ENCODE assay signal across 9 cellular contexts in genomic region chr19:55254625-55254977, GRCh38. TPM values are rescaled to one million over a fixed set of nuclear protein-coding genes. Genes with fewer than 3 reads are reported as not detected.
DNase-seq lines count a peak whose midpoint lies in the region; ATAC-seq and TF ChIP-seq lines count a peak whose summit lies in the region.
"Had no signal": no experiment of that assay in that cellular context is flagged by ENCODE, and none has a peak within 500 bp of the region (broad histone marks: within the 10 kb centered on the region; RNA-seq: fewer than 3 reads in every experiment).

No MANE protein-coding gene starts in this region.

- no peaks in the 10 kb centered on the region for H3K9me3 Mint-ChIP-seq in activated CD8-positive, alpha-beta memory T cell treated with anti-CD3 and anti-CD28 coated beads, Interleukin-2, amount 10 ng/mL, durations not matched to agents 7 days and 5 days (ENCODE audit: low read depth)
- no peaks in the 10 kb centered on the region for H3K9me3 Mint-ChIP-seq in activated T-helper 1 cell treated with anti-CD3 and anti-CD28 coated beads, Interleukin-12 subunit alpha, Interleukin-12 subunit beta, Interleukin-2, Interleukin-4 antibody, amounts not matched to agents 30 ng/mL and 10 ng/mL and 1 ng/mL, durations not matched to agents 14 hours and 24 hours and 36 hours

- no peak for ATAC-seq in activated CD8-positive, alpha-beta memory T cell treated with anti-CD3 and anti-CD28 coated beads, Interleukin-2, amount 10 ng/mL, durations not matched to agents 7 days and 5 days
- ATAC-seq in right lobe of liver (no peak), HG03139 (IDR thresholded peaks at IDR 0.05; ENCODE audit: unreplicated experiment) (no peak), GM19467 (IDR thresholded peaks at IDR 0.05; ENCODE audit: unreplicated experiment) (no peak)

- H3K4me1 ChIP-seq in right lobe of liver (peaks cover 0 to 25% (median 13%) of the 10 kb centered on the region in 4 donors), tibial artery (peaks cover 0 to 54% (median 40%) of the 10 kb centered on the region in 4 donors)

- intact Hi-C loops in activated T-helper 1 cell treated with anti-CD3 and anti-CD28 coated beads, Interleukin-12 subunit alpha, Interleukin-12 subunit beta, Interleukin-2, Interleukin-4 antibody, amounts not matched to agents 30 ng/mL and 10 ng/mL and 1 ng/mL, durations not matched to agents 14 hours and 24 hours and 36 hours (cut with micrococcal nuclease), result loop anchor here (1.0 to 10.0 kb wide), 3 partner anchors 26 to 170 kb away; partner anchors contain the start of genes DNAAF3 and HSPBP1
- intact Hi-C loops in right lobe of liver (cut with DNase I), result loop anchor here in 1 of 2 donors (10.0 kb wide), 1 partner anchor 60 kb away; no protein-coding TSS in a partner anchor
- intact Hi-C loops in tibial artery (cut with DNase I; ENCODE audit: low total_unique reads), result no loop called here

- H3K27ac ChIP-seq in right lobe of liver (peak overlapping the region in 2 of 3 donors; percentile 50 to 54), tibial artery (no peak overlapping the region)

- no peaks in the 10 kb centered on the region for H3K27me3 ChIP-seq in right lobe of liver
- H3K27me3 ChIP-seq in tibial artery, result no peaks in the 10 kb centered on the region

- no peak for DNase-seq in activated CD8-positive, alpha-beta memory T cell treated with anti-CD3 and anti-CD28 coated beads, Interleukin-2, amount 10 ng/mL, durations not matched to agents 7 days and 5 days
- DNase-seq in activated CD8-positive, alpha-beta memory T cell treated with anti-CD3 and anti-CD28 coated beads, Interleukin-2, amount 50 U/mL, for 4 hours, result no peak
- DNase-seq in activated T-helper 1 cell treated with anti-CD3 and anti-CD28 coated beads, Interleukin-12 subunit alpha, Interleukin-12 subunit beta, Interleukin-2, Interleukin-4 antibody, amounts not matched to agents 30 ng/mL and 10 ng/mL and 1 ng/mL, durations not matched to agents 14 hours and 24 hours and 36 hours (ENCODE audit: low spot score), result no peak
- DNase-seq in right lobe of liver (no peak), tibial artery (no peak), NCI-H526 treated with DMSO at 0.1 percent for 48 hours (lab: John Stamatoyannopoulos, UW) (no peak)
- DNase-seq: NCI-H1105 treated with DMSO at 0.1 percent for 48 hours had no signal

- TF ChIP-seq POLR2A in right lobe of liver (IDR thresholded peaks at IDR 0.05), result no peak

- peaks cover 0 to 2% (median 0%) of the 10 kb centered on the region in 4 donors for H3K9me3 ChIP-seq in right lobe of liver
- no peaks in the 10 kb centered on the region for H3K9me3 ChIP-seq in tibial artery

- CTCF ChIA-PET in activated CD8-positive, alpha-beta memory T cell treated with anti-CD3 and anti-CD28 coated beads, Interleukin-2, amount 10 ng/mL, durations not matched to agents 7 days and 5 days (lab: Charles Lee), result interaction anchor here (0.7 to 4.7 kb wide), 20 partner anchors 19 to 378 kb away, joined by 3 to 30 read pairs (median 4); partner anchors contain the start of genes DNAAF3, FIZ1, HSPBP1 and ISOC2

- no peaks in the 10 kb centered on the region for H3K27me3 Mint-ChIP-seq in activated CD8-positive, alpha-beta memory T cell treated with anti-CD3 and anti-CD28 coated beads, Interleukin-2, amount 10 ng/mL, durations not matched to agents 7 days and 5 days
- H3K27me3 Mint-ChIP-seq in activated T-helper 1 cell treated with anti-CD3 and anti-CD28 coated beads, Interleukin-12 subunit alpha, Interleukin-12 subunit beta, Interleukin-2, Interleukin-4 antibody, amounts not matched to agents 30 ng/mL and 10 ng/mL and 1 ng/mL, durations not matched to agents 14 hours and 24 hours and 36 hours (ENCODE audit: insufficient read depth), result no peaks in the 10 kb centered on the region

- H3K4me3 ChIP-seq in right lobe of liver, result peak overlapping the region in 2 of 3 donors; percentile 16 to 22
- H3K4me3 ChIP-seq in tibial artery, result peak overlapping the region; percentile 12 to 26

- WGBS in right lobe of liver (ENCODE audit: insufficient coverage, low coverage, low lambda C conversion rate, missing lambda C conversion rate), result 75% methylated on average over 2 of the region's 6 CpGs

- H3K4me1 Mint-ChIP-seq in activated CD8-positive, alpha-beta memory T cell treated with anti-CD3 and anti-CD28 coated beads, Interleukin-2, amount 10 ng/mL, durations not matched to agents 7 days and 5 days, result peaks cover 56% of the 10 kb centered on the region
- peaks cover 74% of the 10 kb centered on the region for H3K4me1 Mint-ChIP-seq in activated T-helper 1 cell treated with anti-CD3 and anti-CD28 coated beads, Interleukin-12 subunit alpha, Interleukin-12 subunit beta, Interleukin-2, Interleukin-4 antibody, amounts not matched to agents 30 ng/mL and 10 ng/mL and 1 ng/mL, durations not matched to agents 14 hours and 24 hours and 36 hours (ENCODE audit: low read depth)

- peak overlapping the region; percentile 99 for H3K4me3 Mint-ChIP-seq in activated CD8-positive, alpha-beta memory T cell treated with anti-CD3 and anti-CD28 coated beads, Interleukin-2, amount 10 ng/mL, durations not matched to agents 7 days and 5 days
- H3K4me3 Mint-ChIP-seq in activated T-helper 1 cell treated with anti-CD3 and anti-CD28 coated beads, Interleukin-12 subunit alpha, Interleukin-12 subunit beta, Interleukin-2, Interleukin-4 antibody, amounts not matched to agents 30 ng/mL and 10 ng/mL and 1 ng/mL, durations not matched to agents 14 hours and 24 hours and 36 hours, result peak overlapping the region; percentile 96

- H3K36me3 ChIP-seq in right lobe of liver (no peaks in the 10 kb centered on the region), tibial artery (peaks cover 0 to 20% (median 0%) of the 10 kb centered on the region in 3 donors)

- peak overlapping the region; percentile 100 for H3K27ac Mint-ChIP-seq in activated CD8-positive, alpha-beta memory T cell treated with anti-CD3 and anti-CD28 coated beads, Interleukin-2, amount 10 ng/mL, durations not matched to agents 7 days and 5 days
- H3K27ac Mint-ChIP-seq in activated T-helper 1 cell treated with anti-CD3 and anti-CD28 coated beads, Interleukin-12 subunit alpha, Interleukin-12 subunit beta, Interleukin-2, Interleukin-4 antibody, amounts not matched to agents 30 ng/mL and 10 ng/mL and 1 ng/mL, durations not matched to agents 14 hours and 24 hours and 36 hours, result peak overlapping the region; percentile 95

- H3K36me3 Mint-ChIP-seq in activated CD8-positive, alpha-beta memory T cell treated with anti-CD3 and anti-CD28 coated beads, Interleukin-2, amount 10 ng/mL, durations not matched to agents 7 days and 5 days, result peaks cover 52% of the 10 kb centered on the region
- H3K36me3 Mint-ChIP-seq in activated T-helper 1 cell treated with anti-CD3 and anti-CD28 coated beads, Interleukin-12 subunit alpha, Interleukin-12 subunit beta, Interleukin-2, Interleukin-4 antibody, amounts not matched to agents 30 ng/mL and 10 ng/mL and 1 ng/mL, durations not matched to agents 14 hours and 24 hours and 36 hours (ENCODE audit: low read depth), result peaks cover 31% of the 10 kb centered on the region

- no peak for TF ChIP-seq CTCF in right lobe of liver (IDR thresholded peaks at IDR 0.05)
- no peak for TF ChIP-seq CTCF in tibial artery (IDR thresholded peaks at IDR 0.05)

RNA-seq across cellular contexts. Expression of gene PPP6R1, which starts 4.2 kb away (rescaled TPM):
- 100 to 1,000 TPM; 263 to 291 TPM for total RNA-seq in activated CD8-positive, alpha-beta memory T cell treated with anti-CD3 and anti-CD28 coated beads, Interleukin-2, amount 10 ng/mL, durations not matched to agents 7 days and 5 days
- 200 and 202 TPM in 2 replicates for total RNA-seq in activated T-helper 1 cell treated with anti-CD3 and anti-CD28 coated beads, Interleukin-12 subunit alpha, Interleukin-12 subunit beta, Interleukin-2, Interleukin-4 antibody, amounts not matched to agents 30 ng/mL and 10 ng/mL and 1 ng/mL, durations not matched to agents 14 hours and 24 hours and 36 hours
- 10 to 100 TPM; 26.4 to 39.6 (median 30.2) TPM for total RNA-seq in right lobe of liver

RNA-seq across cellular contexts. Expression of gene HSPBP1, which starts 25.3 kb away (rescaled TPM):
- total RNA-seq in activated CD8-positive, alpha-beta memory T cell treated with anti-CD3 and anti-CD28 coated beads, Interleukin-2, amount 10 ng/mL, durations not matched to agents 7 days and 5 days, result 10 to 100 TPM; 35.0 to 38.2 TPM
- 66.4 and 69.6 TPM in 2 replicates for total RNA-seq in activated T-helper 1 cell treated with anti-CD3 and anti-CD28 coated beads, Interleukin-12 subunit alpha, Interleukin-12 subunit beta, Interleukin-2, Interleukin-4 antibody, amounts not matched to agents 30 ng/mL and 10 ng/mL and 1 ng/mL, durations not matched to agents 14 hours and 24 hours and 36 hours
- total RNA-seq in right lobe of liver, result 10 to 100 TPM; 11.3 to 28.3 (median 15.6) TPM

RNA-seq across cellular contexts. Expression of gene TMEM86B, which starts 26.0 kb away (rescaled TPM):
- 10 to 100 TPM; 10.4 to 16.0 TPM for total RNA-seq in activated CD8-positive, alpha-beta memory T cell treated with anti-CD3 and anti-CD28 coated beads, Interleukin-2, amount 10 ng/mL, durations not matched to agents 7 days and 5 days
- total RNA-seq in activated T-helper 1 cell treated with anti-CD3 and anti-CD28 coated beads, Interleukin-12 subunit alpha, Interleukin-12 subunit beta, Interleukin-2, Interleukin-4 antibody, amounts not matched to agents 30 ng/mL and 10 ng/mL and 1 ng/mL, durations not matched to agents 14 hours and 24 hours and 36 hours, result 7.7 and 8.3 TPM in 2 replicates
- 10 to 100 TPM in 5 of 6 experiments, 1 to 10 TPM in 1; 8.8 to 22.2 (median 14.0) TPM for total RNA-seq in right lobe of liver

RNA-seq across cellular contexts. Expression of gene BRSK1, which starts 29.2 kb away (rescaled TPM):
- total RNA-seq in activated CD8-positive, alpha-beta memory T cell treated with anti-CD3 and anti-CD28 coated beads, Interleukin-2, amount 10 ng/mL, durations not matched to agents 7 days and 5 days, result 1 to 10 TPM; 6.9 to 9.1 TPM
- total RNA-seq in activated T-helper 1 cell treated with anti-CD3 and anti-CD28 coated beads, Interleukin-12 subunit alpha, Interleukin-12 subunit beta, Interleukin-2, Interleukin-4 antibody, amounts not matched to agents 30 ng/mL and 10 ng/mL and 1 ng/mL, durations not matched to agents 14 hours and 24 hours and 36 hours, result 7.8 and 8.4 TPM in 2 replicates
- total RNA-seq in right lobe of liver, result under 1 TPM in 3 of 6 experiments, not detected in 3; 0.20 to 0.29 (median 0.24) TPM

RNA-seq across cellular contexts. Expression of gene PTPRH, which starts 45.3 kb away (rescaled TPM):
- not detected for total RNA-seq in activated CD8-positive, alpha-beta memory T cell treated with anti-CD3 and anti-CD28 coated beads, Interleukin-2, amount 10 ng/mL, durations not matched to agents 7 days and 5 days
- total RNA-seq in activated T-helper 1 cell treated with anti-CD3 and anti-CD28 coated beads, Interleukin-12 subunit alpha, Interleukin-12 subunit beta, Interleukin-2, Interleukin-4 antibody, amounts not matched to agents 30 ng/mL and 10 ng/mL and 1 ng/mL, durations not matched to agents 14 hours and 24 hours and 36 hours, result 0.16 TPM in 1 of 2 replicates, not detected in the other
- total RNA-seq in right lobe of liver, result 10 to 100 TPM in 3 of 6 experiments, 1 to 10 TPM in 3; 4.2 to 25.9 (median 12.9) TPM

Comparison
In these comparisons a context has a peak if more than half of its experiments do, and no peak if none do; other contexts are left out.
1. H3K27ac ChIP-seq: peak in right lobe of liver (2 of 3); none in tibial artery (0 of 2).